8 cellular contexts compared by ENCODE assay signal in the genomic region with DNA sequence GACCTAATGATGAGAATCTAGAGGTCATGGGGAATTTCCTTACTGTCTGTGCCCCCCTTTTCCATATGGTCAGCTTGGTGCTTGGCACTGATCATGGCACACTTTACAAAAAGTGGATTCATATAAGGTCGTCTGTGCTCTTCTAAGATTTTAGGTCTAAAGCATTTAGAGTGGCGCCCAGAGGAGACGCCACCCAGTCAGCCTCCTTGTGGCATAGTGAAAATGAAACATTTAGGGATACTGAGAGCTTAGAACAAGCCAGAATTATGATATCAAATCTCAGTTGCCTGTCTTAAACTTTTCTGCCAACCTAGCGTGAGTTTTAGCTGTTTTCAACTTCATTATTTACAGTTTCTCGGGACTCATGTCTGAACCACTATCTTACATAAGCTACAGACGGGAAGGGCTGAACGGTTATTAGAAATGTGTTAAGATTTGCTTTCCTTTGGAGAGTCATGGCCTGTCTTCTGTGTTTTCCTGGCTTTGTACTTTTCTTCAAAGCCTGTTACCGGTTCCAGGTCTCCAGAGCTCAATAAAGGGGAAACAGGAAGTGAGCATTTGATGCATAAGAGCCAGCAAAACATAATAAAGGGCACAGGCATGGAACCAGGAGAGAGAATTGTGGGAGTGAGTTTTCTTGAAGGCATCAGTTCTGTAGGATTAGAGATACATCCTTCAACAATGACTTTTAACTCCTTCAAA. TPM values are rescaled to one million over a fixed set of nuclear protein-coding genes. Genes with fewer than 3 reads are reported as not detected.
DNase-seq lines count a peak whose midpoint lies in the region; ATAC-seq, FAIRE-seq and TF ChIP-seq lines count a peak whose summit lies in the region.

No MANE protein-coding gene starts in this region.

- H2BK12ac ChIP-seq in mesenchymal stem cell (ENCODE audit: low read length in 2 of 2): peak overlapping the region in 1 of 2 experiments; percentile 15

- TF ChIP-seq POLR2A in GM12892 (IDR thresholded peaks at IDR 0.05; ENCODE audit: low read depth, low read length): 0 out of 2 replicates have a peak, but pooled peaks have one; percentile 11

- H3K79me1 ChIP-seq in mesenchymal stem cell (replicated peaks; ENCODE audit: low read length, poor library complexity, severe bottlenecking): peaks cover 10% of the 10 kb centered on the region

- H3K4me3 ChIP-seq in mesenchymal stem cell (ENCODE audit: insufficient read depth in 1 of 2, low read depth in 1 of 2, low read length in 2 of 2): peak overlapping the region in 1 of 2 experiments; percentile 52

- H3K27me3 ChIP-seq in mesenchymal stem cell (ENCODE audit: control insufficient read depth in 1 of 2, insufficient read depth in 1 of 2, low read length in 2 of 2): no peaks in the 10 kb centered on the region

- peaks cover 65% of the 10 kb centered on the region for H3K4me1 Mint-ChIP-seq in activated T-helper 1 cell treated with anti-CD3 and anti-CD28 coated beads, Interleukin-12 subunit alpha, Interleukin-12 subunit beta, Interleukin-2, Interleukin-4 antibody, amounts not matched to agents 30 ng/mL and 10 ng/mL and 1 ng/mL, durations not matched to agents 14 hours and 24 hours and 36 hours (ENCODE audit: low read depth)

- H3K36me3 ChIP-seq in mesenchymal stem cell (ENCODE audit: control insufficient read depth in 1 of 2, insufficient read depth in 2 of 2, low read depth in 1 of 2, low read length in 2 of 2): no peaks in the 10 kb centered on the region

- peak overlapping the region; percentile 81 for H3K9ac ChIP-seq in mesenchymal stem cell (ENCODE audit: low read length)

- intact Hi-C loops in activated T-helper 1 cell treated with anti-CD3 and anti-CD28 coated beads, Interleukin-12 subunit alpha, Interleukin-12 subunit beta, Interleukin-2, Interleukin-4 antibody, amounts not matched to agents 30 ng/mL and 10 ng/mL and 1 ng/mL, durations not matched to agents 14 hours and 24 hours and 36 hours (cut with micrococcal nuclease): loop anchor here (1.0 to 2.0 kb wide), 9 partner anchors 11 to 136 kb away; partner anchors contain the start of genes WDR59 and ZFP1

- peak overlapping the region; percentile 80 for H3K4me3 Mint-ChIP-seq in activated T-helper 1 cell treated with anti-CD3 and anti-CD28 coated beads, Interleukin-12 subunit alpha, Interleukin-12 subunit beta, Interleukin-2, Interleukin-4 antibody, amounts not matched to agents 30 ng/mL and 10 ng/mL and 1 ng/mL, durations not matched to agents 14 hours and 24 hours and 36 hours

- H4K91ac ChIP-seq in mesenchymal stem cell (ENCODE audit: low read length): no peak overlapping the region

- peaks cover 22% of the 10 kb centered on the region for H3K36me3 Mint-ChIP-seq in activated T-helper 1 cell treated with anti-CD3 and anti-CD28 coated beads, Interleukin-12 subunit alpha, Interleukin-12 subunit beta, Interleukin-2, Interleukin-4 antibody, amounts not matched to agents 30 ng/mL and 10 ng/mL and 1 ng/mL, durations not matched to agents 14 hours and 24 hours and 36 hours (ENCODE audit: low read depth)

- H3K27ac Mint-ChIP-seq in activated T-helper 1 cell treated with anti-CD3 and anti-CD28 coated beads, Interleukin-12 subunit alpha, Interleukin-12 subunit beta, Interleukin-2, Interleukin-4 antibody, amounts not matched to agents 30 ng/mL and 10 ng/mL and 1 ng/mL, durations not matched to agents 14 hours and 24 hours and 36 hours: peak overlapping the region; percentile 98

- no peak overlapping the region for H3K4me2 ChIP-seq in mesenchymal stem cell (ENCODE audit: low read length, poor library complexity, severe bottlenecking)

- H3K9me3 Mint-ChIP-seq in activated T-helper 1 cell treated with anti-CD3 and anti-CD28 coated beads, Interleukin-12 subunit alpha, Interleukin-12 subunit beta, Interleukin-2, Interleukin-4 antibody, amounts not matched to agents 30 ng/mL and 10 ng/mL and 1 ng/mL, durations not matched to agents 14 hours and 24 hours and 36 hours: no peaks in the 10 kb centered on the region

- FAIRE-seq in GM12892 (lab: Jason Lieb, UNC): no peak

- H2BK15ac ChIP-seq in mesenchymal stem cell (ENCODE audit: low read depth, poor library complexity, severe bottlenecking): no peak overlapping the region

- peaks cover 5% of the 10 kb centered on the region for H3K4me1 ChIP-seq in mesenchymal stem cell (ENCODE audit: control insufficient read depth, insufficient read depth, low read depth, low read length)

- H3K4ac ChIP-seq in mesenchymal stem cell (ENCODE audit: low read depth in 1 of 2, low read length in 2 of 2): peak overlapping the region in 1 of 2 experiments; percentile 15

- DNase-seq in GM12892 (ENCODE audit: insufficient read length) (no peak), mesenchymal stem cell (no peak), NOMO-1 treated with DMSO at 0.1 percent for 48 hours (lab: John Stamatoyannopoulos, UW; ENCODE audit: unreplicated experiment) (no peak), NCI-H446 treated with DMSO at 0.1 percent for 48 hours (lab: John Stamatoyannopoulos, UW) (no peak), iPS-NIHi7 (ENCODE audit: extremely low spot score) (no peak)
- DNase-seq in activated T-helper 1 cell treated with anti-CD3 and anti-CD28 coated beads, Interleukin-12 subunit alpha, Interleukin-12 subunit beta, Interleukin-2, Interleukin-4 antibody, amounts not matched to agents 30 ng/mL and 10 ng/mL and 1 ng/mL, durations not matched to agents 14 hours and 24 hours and 36 hours (ENCODE audit: low spot score): no peak

- no peaks in the 10 kb centered on the region for H3K9me3 ChIP-seq in mesenchymal stem cell (ENCODE audit: control insufficient read depth, low read length)

- H3K18ac ChIP-seq in mesenchymal stem cell (ENCODE audit: low read depth in 1 of 2, low read length in 2 of 2): peak overlapping the region in 1 of 2 experiments; percentile 33

- H3K23ac ChIP-seq in mesenchymal stem cell (ENCODE audit: low read length in 2 of 2): no peak overlapping the region

- H2BK5ac ChIP-seq in mesenchymal stem cell (ENCODE audit: low read depth, low read length, poor library complexity, severe bottlenecking): no peak overlapping the region

- H4K8ac ChIP-seq in mesenchymal stem cell (ENCODE audit: low read length): peak overlapping the region; percentile 39

- no peak overlapping the region for H2BK120ac ChIP-seq in mesenchymal stem cell (ENCODE audit: low read depth, low read length)

- 78% methylated on average over 8 of the region's 8 CpGs for WGBS in mesenchymal stem cell

- peak overlapping the region; percentile 3 for H2AK5ac ChIP-seq in mesenchymal stem cell (ENCODE audit: low read length, severe bottlenecking)

- no peak overlapping the region for H3K14ac ChIP-seq in mesenchymal stem cell (ENCODE audit: low read length in 2 of 2)

- H3K27me3 Mint-ChIP-seq in activated T-helper 1 cell treated with anti-CD3 and anti-CD28 coated beads, Interleukin-12 subunit alpha, Interleukin-12 subunit beta, Interleukin-2, Interleukin-4 antibody, amounts not matched to agents 30 ng/mL and 10 ng/mL and 1 ng/mL, durations not matched to agents 14 hours and 24 hours and 36 hours (ENCODE audit: insufficient read depth): no peaks in the 10 kb centered on the region

- no peak overlapping the region for H2AFZ ChIP-seq in mesenchymal stem cell (ENCODE audit: low read depth, low read length)

- ATAC-seq in HG02642 (IDR thresholded peaks at IDR 0.05; ENCODE audit: poor library complexity, unreplicated experiment) (peak; percentile 29), HG02840 (IDR thresholded peaks at IDR 0.05; ENCODE audit: low FRiP score, unreplicated experiment) (no peak)

- peak overlapping the region; percentile 65 for H3K27ac ChIP-seq in mesenchymal stem cell (ENCODE audit: low read length, poor library complexity, severe bottlenecking)

RNA-seq across cellular contexts. Expression of gene ZNRF1, which starts 13.7 kb away (rescaled TPM):
- polyA plus RNA-seq in GM12892 (2012; ENCODE audit: missing spikeins): 9.2 TPM
- total RNA-seq in activated T-helper 1 cell treated with anti-CD3 and anti-CD28 coated beads, Interleukin-12 subunit alpha, Interleukin-12 subunit beta, Interleukin-2, Interleukin-4 antibody, amounts not matched to agents 30 ng/mL and 10 ng/mL and 1 ng/mL, durations not matched to agents 14 hours and 24 hours and 36 hours: 51.2 and 52.2 TPM in 2 replicates
- 29.7 TPM for polyA plus RNA-seq in mesenchymal stem cell (2013, experiment 1 of 2)
- 27.6 TPM for polyA plus RNA-seq in mesenchymal stem cell (2013, experiment 2 of 2)

RNA-seq across cellular contexts. Expression of gene WDR59, which starts 27.6 kb away (rescaled TPM):
- polyA plus RNA-seq in GM12892 (2012; ENCODE audit: missing spikeins): 54.7 TPM
- 85.9 and 95.3 TPM in 2 replicates for total RNA-seq in activated T-helper 1 cell treated with anti-CD3 and anti-CD28 coated beads, Interleukin-12 subunit alpha, Interleukin-12 subunit beta, Interleukin-2, Interleukin-4 antibody, amounts not matched to agents 30 ng/mL and 10 ng/mL and 1 ng/mL, durations not matched to agents 14 hours and 24 hours and 36 hours
- 20.7 TPM for polyA plus RNA-seq in mesenchymal stem cell (2013, experiment 1 of 2)
- 19.7 TPM for polyA plus RNA-seq in mesenchymal stem cell (2013, experiment 2 of 2)
